ENCODE assay signal across 24 cellular contexts in genomic region chr13:113528798-113529180, GRCh38. TPM values are rescaled to one million over a fixed set of nuclear protein-coding genes. Genes with fewer than 3 reads are reported as not detected.
DNase-seq lines count a peak whose midpoint lies in the region; ATAC-seq and TF ChIP-seq lines count a peak whose summit lies in the region.
"Had no signal": no experiment of that assay in that cellular context is flagged by ENCODE, and none has a peak within 500 bp of the region (broad histone marks: within the 10 kb centered on the region; RNA-seq: fewer than 3 reads in every experiment).

No MANE protein-coding gene starts in this region.

- no peak for ATAC-seq in left lobe of liver
- ATAC-seq: GM12878 had no signal

- TF ChIP-seq CTCF in WERI-Rb-1 (IDR thresholded peaks at IDR 0.05; ENCODE audit: low read depth, low read length) (no peak), neutrophil (IDR thresholded peaks at IDR 0.05) (no peak), A673 (conservative IDR thresholded peaks at IDR 0.05; ENCODE audit: low read depth, low read length) (no peak)

- no TSS peak for BruUV-seq in A673 (replicated peaks; lab: Mats Ljungman, UMichigan)

- DNase-seq in NCI-H2029 treated with DMSO at 0.1 percent for 48 hours (lab: John Stamatoyannopoulos, UW) = peak; percentile 45
- DNase-seq in NCI-H2029 (lab: John Stamatoyannopoulos, UW) = no peak
- DNase-seq in DMS79 (lab: John Stamatoyannopoulos, UW) = peak; percentile 92
- DNase-seq in WERI-Rb-1 = peak; percentile 7
- DNase-seq in A673 (ENCODE audit: low spot score) = no peak
- no peak for DNase-seq in left lobe of liver (ENCODE audit: low spot score)
- no peak for DNase-seq in globus pallidus (ENCODE audit: low spot score)
- DNase-seq: 8988T; CD4-positive, alpha-beta memory T cell; COR-L47; DMS53; EL; GDM1; HCEC 1CT; IMR-90; KG1; MG63; NCI-H1417 treated with DMSO at 0.1 percent for 48 hours; NCI-H2227 treated with DMSO at 0.1 percent for 48 hours; NCI-H526 treated with DMSO at 0.1 percent for 48 hours; RPMI8226; SHP77 treated with DMSO at 0.1 percent for 48 hours had no signal

- H3K4me1 ChIP-seq in neutrophil (ENCODE audit: control insufficient read depth in 1 of 2, insufficient read depth in 1 of 2, low read depth in 1 of 2, low read length in 1 of 2) = peaks cover 45 to 46% of the 10 kb centered on the region in 2 experiments
- H3K4me1 ChIP-seq in A673 (ENCODE audit: insufficient read depth, low read length, poor library complexity, severe bottlenecking) = no peaks in the 10 kb centered on the region

- H3K27ac ChIP-seq in WERI-Rb-1 (no peak overlapping the region), neutrophil (peak overlapping the region; percentile 85), A673 (ENCODE audit: low read depth, low read length, poor library complexity, severe bottlenecking) (no peak overlapping the region)

- no peaks in the 10 kb centered on the region for H3K9me3 ChIP-seq in WERI-Rb-1 (ENCODE audit: severe bottlenecking)
- no peaks in the 10 kb centered on the region for H3K9me3 ChIP-seq in neutrophil
- no peaks in the 10 kb centered on the region for H3K9me3 ChIP-seq in A673 (ENCODE audit: low read depth, low read length, poor library complexity, severe bottlenecking)
- H3K9me3 ChIP-seq: MG63 had no signal

- intact Hi-C loops in A673 (cut with micrococcal nuclease; ENCODE audit: unreplicated experiment) = no loop called here

- no peak overlapping the region for H3K4me3 ChIP-seq in WERI-Rb-1 (ENCODE audit: low read depth, low read length)
- no peak overlapping the region for H3K4me3 ChIP-seq in neutrophil (ENCODE audit: low read depth in 1 of 2, low read length in 1 of 2)
- no peak overlapping the region for H3K4me3 ChIP-seq in A673 (ENCODE audit: low read depth, low read length, poor library complexity, severe bottlenecking)
- H3K4me3 ChIP-seq: GM12878, MG63 had no signal

- H3K27me3 ChIP-seq in WERI-Rb-1 (ENCODE audit: insufficient read depth, low read depth, severe bottlenecking) (no peaks in the 10 kb centered on the region), neutrophil (no peaks in the 10 kb centered on the region), A673 (replicated peaks; ENCODE audit: insufficient read depth, low read depth, low read length, poor library complexity) (no peaks in the 10 kb centered on the region)
- H3K27me3 ChIP-seq: MG63 had no signal

- CTCF ChIA-PET in A673 (lab: Charles Lee) = no interaction called here

- H3K36me3 ChIP-seq in WERI-Rb-1 (peaks cover 69% of the 10 kb centered on the region), neutrophil (peaks cover 61% of the 10 kb centered on the region), A673 (ENCODE audit: insufficient read depth, low read length, poor library complexity, severe bottlenecking) (peaks cover 10% of the 10 kb centered on the region)

- POLR2A ChIA-PET in A673 (lab: Charles Lee; ENCODE audit: low non-redundant PET) = no interaction called here

RNA-seq across cellular contexts. Expression of gene DCUN1D2, which starts 38.3 kb away (rescaled TPM):
- total RNA-seq in A673 (2021) (38.6 and 44.8 TPM in 2 replicates), left lobe of liver (10.0 TPM)

RNA-seq across cellular contexts. Expression of gene TFDP1, which starts 55.8 kb away (rescaled TPM):
- total RNA-seq in A673 (2021) (141 and 153 TPM in 2 replicates), left lobe of liver (23.5 TPM)

Comparison
In these comparisons a context has a peak if more than half of its experiments do, and no peak if none do; other contexts are left out.
1. DNase-seq: peak in NCI-H2029 treated with DMSO at 0.1 percent for 48 hours (single experiment), DMS79 (single experiment) and WERI-Rb-1 (single experiment); none in NCI-H2029 (single experiment), A673 (single experiment), left lobe of liver (single experiment) and globus pallidus (single experiment).